Comparison of ENCODE assay signal across 1 cellular context in the genomic region with DNA sequence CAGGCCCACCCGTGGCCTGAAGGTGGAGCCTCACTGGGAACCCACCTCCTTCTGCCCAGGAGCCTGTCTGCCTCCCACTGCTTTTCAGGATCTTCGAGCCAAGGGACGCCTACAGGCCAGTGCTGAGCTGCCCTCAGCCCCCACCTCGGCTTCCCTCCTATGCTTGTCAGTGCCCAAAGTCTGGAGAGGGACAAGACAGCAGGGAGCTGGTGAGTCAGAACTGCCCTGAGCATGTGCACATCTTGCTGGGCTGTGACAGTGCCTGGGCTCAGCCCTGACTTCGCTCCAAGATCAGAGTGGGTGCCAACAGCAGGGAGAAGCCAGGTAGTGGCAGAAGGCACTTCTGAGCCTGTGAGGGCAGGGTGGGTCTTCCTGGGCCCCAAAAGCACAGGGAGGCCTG.
TF ChIP-seq lines count a peak whose summit lies in the region.

No MANE protein-coding gene starts in this region.

TF ChIP-seq in IMR-90, 13 proteins besides CTCF, POLR2A, EP300 and RAD21 (continued from another document):
- TF ChIP-seq, protein P1, sequence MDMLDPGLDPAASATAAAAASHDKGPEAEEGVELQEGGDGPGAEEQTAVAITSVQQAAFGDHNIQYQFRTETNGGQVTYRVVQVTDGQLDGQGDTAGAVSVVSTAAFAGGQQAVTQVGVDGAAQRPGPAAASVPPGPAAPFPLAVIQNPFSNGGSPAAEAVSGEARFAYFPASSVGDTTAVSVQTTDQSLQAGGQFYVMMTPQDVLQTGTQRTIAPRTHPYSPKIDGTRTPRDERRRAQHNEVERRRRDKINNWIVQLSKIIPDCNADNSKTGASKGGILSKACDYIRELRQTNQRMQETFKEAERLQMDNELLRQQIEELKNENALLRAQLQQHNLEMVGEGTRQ (IDR thresholded peaks at IDR 0.05; ENCODE audit: low read depth, low read length) = no peak
- TF ChIP-seq FOS (IDR thresholded peaks at IDR 0.05; ENCODE audit: low read depth, low read length) = no peak
- no peak for TF ChIP-seq NFE2L2 (IDR thresholded peaks at IDR 0.05; ENCODE audit: low read depth, low read length)
- TF ChIP-seq RCOR1 (IDR thresholded peaks at IDR 0.05; ENCODE audit: insufficient replicate concordance, low read length) = no peak
TF ChIP-seq in IMR-90: peak in this region for 0.
